Comparison of ENCODE assay signal across 18 cellular contexts in genomic region chr6:74609857-74610256, GRCh38.
DNase-seq lines count a peak whose midpoint lies in the region; ATAC-seq, FAIRE-seq and TF ChIP-seq lines count a peak whose summit lies in the region.
"Had no signal": no experiment of that assay in that cellular context is flagged by ENCODE, and none has a peak within 500 bp of the region (broad histone marks: within the 10 kb centered on the region; RNA-seq: fewer than 3 reads in every experiment).

No MANE protein-coding gene starts in this region.

- peak overlapping the region; percentile 65 for H3K27ac ChIP-seq in ACC112 (ENCODE audit: low read depth, low read length)
- no peak overlapping the region for H3K27ac ChIP-seq in CD8-positive, alpha-beta memory T cell (ENCODE audit: low read depth, low read length)
- no peak overlapping the region for H3K27ac ChIP-seq in naive thymus-derived CD4-positive, alpha-beta T cell (ENCODE audit: low read depth, low read length)
- H3K27ac ChIP-seq: HL-60, SJCRH30 had no signal

- peaks cover 63% of the 10 kb centered on the region for H3K4me1 ChIP-seq in ACC112 (ENCODE audit: control insufficient read depth, insufficient read depth, low read length, unreplicated experiment)
- H3K4me1 ChIP-seq in CD8-positive, alpha-beta memory T cell (ENCODE audit: insufficient read depth, low read length) = no peaks in the 10 kb centered on the region
- H3K4me1 ChIP-seq in naive thymus-derived CD4-positive, alpha-beta T cell (ENCODE audit: control insufficient read depth in 2 of 2, insufficient read depth in 2 of 2, low read length in 2 of 2) = no peaks in the 10 kb centered on the region
- H3K4me1 ChIP-seq: SJCRH30 had no signal

- POLR2A ChIA-PET in CD8-positive, alpha-beta memory T cell (lab: Charles Lee) = no interaction called here
- POLR2A ChIA-PET in naive thymus-derived CD4-positive, alpha-beta T cell (lab: Charles Lee) = no interaction called here

- H3K4me3 Mint-ChIP-seq in CD8-positive, alpha-beta memory T cell = no peak overlapping the region
- H3K4me3 Mint-ChIP-seq in naive thymus-derived CD4-positive, alpha-beta T cell = no peak overlapping the region

- intact Hi-C loops in naive thymus-derived CD4-positive, alpha-beta T cell (cut with micrococcal nuclease) = no loop called here

- no peaks in the 10 kb centered on the region for H3K4me1 Mint-ChIP-seq in CD8-positive, alpha-beta memory T cell
- no peaks in the 10 kb centered on the region for H3K4me1 Mint-ChIP-seq in naive thymus-derived CD4-positive, alpha-beta T cell

- no peaks in the 10 kb centered on the region for H3K36me3 Mint-ChIP-seq in CD8-positive, alpha-beta memory T cell
- H3K36me3 Mint-ChIP-seq in naive thymus-derived CD4-positive, alpha-beta T cell = no peaks in the 10 kb centered on the region

- no peak for ATAC-seq in naive thymus-derived CD4-positive, alpha-beta T cell

- no peak for FAIRE-seq in bronchial epithelial cell (lab: Jason Lieb, UNC)
- FAIRE-seq: A204.1, H1 had no signal

- H3K36me3 ChIP-seq in ACC112 (ENCODE audit: insufficient read depth, low read length) (no peaks in the 10 kb centered on the region), bronchial epithelial cell (ENCODE audit: control insufficient read depth, insufficient read depth, low read length) (no peaks in the 10 kb centered on the region)
- H3K36me3 ChIP-seq in CD8-positive, alpha-beta memory T cell (ENCODE audit: insufficient read depth, low read length) = no peaks in the 10 kb centered on the region
- H3K36me3 ChIP-seq in naive thymus-derived CD4-positive, alpha-beta T cell (ENCODE audit: control insufficient read depth in 2 of 3, insufficient read depth in 3 of 3, low read length in 3 of 3) = no peaks in the 10 kb centered on the region
- H3K36me3 ChIP-seq: MG63, SJCRH30 had no signal

- H3K27me3 Mint-ChIP-seq in CD8-positive, alpha-beta memory T cell = peaks cover 0 to 2% of the 10 kb centered on the region in 2 donors
- no peaks in the 10 kb centered on the region for H3K27me3 Mint-ChIP-seq in naive thymus-derived CD4-positive, alpha-beta T cell

- H3K9me3 Mint-ChIP-seq in CD8-positive, alpha-beta memory T cell = peaks cover 0 to 4% (median 1%) of the 10 kb centered on the region in 5 donors
- peaks cover 0 to 5% (median 1%) of the 10 kb centered on the region in 11 donors for H3K9me3 Mint-ChIP-seq in naive thymus-derived CD4-positive, alpha-beta T cell

- CTCF ChIA-PET in CD8-positive, alpha-beta memory T cell (lab: Charles Lee) = no interaction called here
- CTCF ChIA-PET in naive thymus-derived CD4-positive, alpha-beta T cell (lab: Charles Lee) = no interaction called here

- no peaks in the 10 kb centered on the region for H3K27me3 ChIP-seq in ACC112 (ENCODE audit: insufficient read depth, low read length)
- no peaks in the 10 kb centered on the region for H3K27me3 ChIP-seq in bronchial epithelial cell (ENCODE audit: control insufficient read depth, insufficient read depth, low read length)
- no peaks in the 10 kb centered on the region for H3K27me3 ChIP-seq in CD8-positive, alpha-beta memory T cell (ENCODE audit: insufficient read depth, low read length, poor library complexity, severe bottlenecking)
- H3K27me3 ChIP-seq in naive thymus-derived CD4-positive, alpha-beta T cell (ENCODE audit: control insufficient read depth in 2 of 2, insufficient read depth in 2 of 2, low read length in 2 of 2) = no peaks in the 10 kb centered on the region
- H3K27me3 ChIP-seq: MG63, SJCRH30 had no signal

- no peaks in the 10 kb centered on the region for H3K9me3 ChIP-seq in CD8-positive, alpha-beta memory T cell (ENCODE audit: low read length)
- H3K9me3 ChIP-seq in naive thymus-derived CD4-positive, alpha-beta T cell (ENCODE audit: control insufficient read depth in 2 of 3, low read length in 3 of 3) = no peaks in the 10 kb centered on the region
- H3K9me3 ChIP-seq: MG63, SJCRH30 had no signal

- no peaks in the 10 kb centered on the region for H3K79me2 ChIP-seq in ACC112 (ENCODE audit: control insufficient read depth, insufficient read depth, low read length, unreplicated experiment)

- TF ChIP-seq CTCF in bronchial epithelial cell (IDR thresholded peaks at IDR 0.05; ENCODE audit: insufficient read depth, low read length, severe bottlenecking) = no peak

- H3K27ac Mint-ChIP-seq in CD8-positive, alpha-beta memory T cell = no peak overlapping the region
- no peak overlapping the region for H3K27ac Mint-ChIP-seq in naive thymus-derived CD4-positive, alpha-beta T cell

- peak overlapping the region; percentile 29 for H2AFZ ChIP-seq in ACC112 (ENCODE audit: low read length, unreplicated experiment)

- peak overlapping the region; percentile 42; the same call in 1 of the 2 replicates for H3K4me3 ChIP-seq in ACC112 (ENCODE audit: low read depth, low read length)
- H3K4me3 ChIP-seq in bronchial epithelial cell (ENCODE audit: low read depth, low read length) = no peak overlapping the region
- H3K4me3 ChIP-seq in CD8-positive, alpha-beta memory T cell (ENCODE audit: low read length) = no peak overlapping the region
- no peak overlapping the region for H3K4me3 ChIP-seq in naive thymus-derived CD4-positive, alpha-beta T cell (ENCODE audit: low read length)
- H3K4me3 ChIP-seq: MG63, SJCRH30 had no signal

- DNase-seq in LHCN-M2 (ENCODE audit: low read depth) (peak; percentile 64), bronchial epithelial cell (ENCODE audit: low read depth) (peak; percentile 58), fibroblast of the conjunctiva (ENCODE audit: low read depth) (peak; percentile 28), NCI-H2196 treated with DMSO at 0.1 percent for 48 hours (lab: John Stamatoyannopoulos, UW; ENCODE audit: unreplicated experiment) (no peak), NCI-H2171 (lab: John Stamatoyannopoulos, UW) (no peak)
- no peak for DNase-seq in CD8-positive, alpha-beta memory T cell
- DNase-seq in naive thymus-derived CD4-positive, alpha-beta T cell = no peak
- DNase-seq: AML-193, DMS79, GDM1, KG1, MG63, NCI-H187 treated with DMSO at 0.1 percent for 48 hours, SJCRH30 had no signal

Comparison
In these comparisons a context has a peak if more than half of its experiments do, and no peak if none do; other contexts are left out.
1. DNase-seq: peak in LHCN-M2 (single experiment), bronchial epithelial cell (single experiment) and fibroblast of the conjunctiva (single experiment); none in NCI-H2196 treated with DMSO at 0.1 percent for 48 hours (single experiment), CD8-positive, alpha-beta memory T cell (0 of 5), naive thymus-derived CD4-positive, alpha-beta T cell (0 of 9) and NCI-H2171 (single experiment).